Comparison of ENCODE assay signal across 18 cellular contexts in genomic region chr3:13780432-13781173, GRCh38.
"Had no signal": no experiment of that assay in that cellular context is flagged by ENCODE, and none has a peak within 500 bp of the region (broad histone marks: within the 10 kb centered on the region; RNA-seq: fewer than 3 reads in every experiment).

No MANE protein-coding gene starts in this region.

- H3K9me3 ChIP-seq: esophagus muscularis mucosa, left ventricle myocardium inferior, spleen, thoracic aorta had no signal

- H3K36me3 ChIP-seq: esophagus muscularis mucosa, left ventricle myocardium inferior, spleen, thoracic aorta had no signal

- H3K4me1 Mint-ChIP-seq: activated CD4-positive, alpha-beta T cell treated with anti-CD3 and anti-CD28 coated beads for 36 hours; activated CD8-positive, alpha-beta memory T cell treated with anti-CD3 and anti-CD28 coated beads, Interleukin-2, amount 10 ng/mL, durations not matched to agents 7 days and 5 days had no signal

- H3K36me3 Mint-ChIP-seq: activated CD4-positive, alpha-beta memory T cell treated with anti-CD3 and anti-CD28 coated beads for 36 hours; activated CD8-positive, alpha-beta memory T cell treated with anti-CD3 and anti-CD28 coated beads, Interleukin-2, amount 10 ng/mL, durations not matched to agents 7 days and 5 days; activated naive CD4-positive, alpha-beta T cell treated with anti-CD3 and anti-CD28 coated beads, Interleukin-2, amount 50 U/mL, for 72 hours; natural killer cell treated with Interleukin-12 subunit alpha and Interleukin-12 subunit beta and Interleukin-15 and Interleukin-18, amount 100 ng/mL, for 72 hours; T-cell had no signal

- ATAC-seq: activated CD4-positive, alpha-beta T cell treated with anti-CD3 and anti-CD28 coated beads for 36 hours; activated CD8-positive, alpha-beta memory T cell treated with anti-CD3 and anti-CD28 coated beads, Interleukin-2, amount 10 ng/mL, durations not matched to agents 7 days and 5 days; activated naive CD4-positive, alpha-beta T cell treated with anti-CD3 and anti-CD28 coated beads, Interleukin-2, amount 50 U/mL, for 72 hours; sciatic nerve; T-cell had no signal

- H3K4me3 ChIP-seq: coronary artery, esophagus muscularis mucosa, left ventricle myocardium inferior, spleen, thoracic aorta had no signal

- H3K9me3 Mint-ChIP-seq: activated CD4-positive, alpha-beta memory T cell treated with anti-CD3 and anti-CD28 coated beads for 36 hours; activated naive CD4-positive, alpha-beta T cell treated with anti-CD3 and anti-CD28 coated beads, Interleukin-2, amount 50 U/mL, for 72 hours; natural killer cell treated with Interleukin-12 subunit alpha and Interleukin-12 subunit beta and Interleukin-15 and Interleukin-18, amount 100 ng/mL, for 72 hours; T-cell had no signal

- H3K27ac Mint-ChIP-seq: activated CD4-positive, alpha-beta memory T cell treated with anti-CD3 and anti-CD28 coated beads for 36 hours; activated CD4-positive, alpha-beta T cell treated with anti-CD3 and anti-CD28 coated beads for 36 hours; activated CD8-positive, alpha-beta memory T cell treated with anti-CD3 and anti-CD28 coated beads, Interleukin-2, amount 10 ng/mL, durations not matched to agents 7 days and 5 days; activated naive CD4-positive, alpha-beta T cell treated with anti-CD3 and anti-CD28 coated beads, Interleukin-2, amount 50 U/mL, for 72 hours; natural killer cell treated with Interleukin-12 subunit alpha and Interleukin-12 subunit beta and Interleukin-15 and Interleukin-18, amount 100 ng/mL, for 72 hours; T-cell had no signal

- H3K27me3 Mint-ChIP-seq: activated CD4-positive, alpha-beta T cell treated with anti-CD3 and anti-CD28 coated beads for 36 hours had no signal

- H3K27ac ChIP-seq: coronary artery, esophagus muscularis mucosa, left ventricle myocardium inferior, spleen, thoracic aorta had no signal

- DNase-seq: activated CD4-positive, alpha-beta memory T cell treated with anti-CD3 and anti-CD28 coated beads for 36 hours; activated CD4-positive, alpha-beta T cell treated with anti-CD3 and anti-CD28 coated beads for 36 hours; activated CD8-positive, alpha-beta memory T cell treated with anti-CD3 and anti-CD28 coated beads, Interleukin-2, amount 10 ng/mL, durations not matched to agents 7 days and 5 days; activated T-cell treated with anti-CD3 and anti-CD28 coated beads, Interleukin-2, amount 50 U/mL, for 1 hour; central memory CD4-positive, alpha-beta T cell; hippocampal formation; left ventricle myocardium inferior; mesendoderm; occipital lobe; spleen; T-cell; T-helper 9 cell had no signal

- H3K4me3 Mint-ChIP-seq: activated CD4-positive, alpha-beta memory T cell treated with anti-CD3 and anti-CD28 coated beads for 36 hours; activated CD4-positive, alpha-beta T cell treated with anti-CD3 and anti-CD28 coated beads for 36 hours; activated CD8-positive, alpha-beta memory T cell treated with anti-CD3 and anti-CD28 coated beads, Interleukin-2, amount 10 ng/mL, durations not matched to agents 7 days and 5 days; natural killer cell treated with Interleukin-12 subunit alpha and Interleukin-12 subunit beta and Interleukin-15 and Interleukin-18, amount 100 ng/mL, for 72 hours; T-cell had no signal
